Comparison of ENCODE assay signal across 1 cellular context in the genomic region with DNA sequence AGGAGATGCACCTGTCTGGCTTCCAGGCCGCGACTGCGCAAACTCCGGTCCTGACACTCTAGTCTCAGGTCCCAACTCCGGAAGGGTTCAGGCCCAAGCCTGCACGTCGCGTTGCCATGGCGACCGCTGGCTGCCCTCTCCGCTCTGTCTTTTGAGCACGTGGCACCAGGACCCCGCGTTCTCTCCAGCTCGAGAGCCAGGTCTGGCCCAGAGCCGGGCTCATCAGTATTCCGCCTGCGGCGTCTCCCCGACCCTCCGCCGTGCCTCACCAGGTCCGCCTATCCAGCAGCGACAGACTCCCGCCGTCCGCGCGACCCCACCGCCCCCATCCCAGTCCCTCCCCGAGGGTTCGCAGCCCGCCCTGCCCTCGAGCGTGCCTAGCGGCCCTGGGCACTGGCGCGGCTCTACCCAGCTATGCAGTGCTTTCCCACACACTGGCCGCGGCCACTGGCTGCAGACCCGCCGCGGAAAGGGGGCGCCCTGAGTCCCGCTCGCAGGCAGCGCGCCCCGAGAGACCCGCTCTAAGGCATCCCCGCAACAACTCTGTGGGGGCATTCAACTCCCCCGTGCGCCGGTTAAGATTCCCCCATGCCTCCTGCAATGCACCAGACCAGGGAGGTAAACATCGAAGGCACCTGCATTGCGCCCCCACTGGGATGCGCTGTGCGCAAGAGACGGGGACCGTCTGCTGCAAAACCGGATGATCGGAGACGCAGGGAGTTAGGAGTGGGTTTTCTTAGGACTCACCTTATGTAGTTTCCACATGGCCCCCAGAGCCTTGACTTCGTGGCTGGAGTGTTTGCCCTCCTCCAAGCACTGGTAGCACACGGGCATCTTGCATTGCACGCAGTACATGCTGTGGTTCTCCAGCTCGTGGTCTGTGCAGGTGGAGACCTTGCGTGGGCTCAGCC.
TF ChIP-seq lines count a peak whose summit lies in the region.

No MANE protein-coding gene starts in this region.

TF ChIP-seq in H1, 55 proteins besides CTCF, POLR2A, EP300 and RAD21 (continued from another document):
- TF ChIP-seq, protein P1, sequence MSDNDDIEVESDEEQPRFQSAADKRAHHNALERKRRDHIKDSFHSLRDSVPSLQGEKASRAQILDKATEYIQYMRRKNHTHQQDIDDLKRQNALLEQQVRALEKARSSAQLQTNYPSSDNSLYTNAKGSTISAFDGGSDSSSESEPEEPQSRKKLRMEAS (IDR thresholded peaks at IDR 0.05) = peak; percentile 97
- TF ChIP-seq GTF2F1 (IDR thresholded peaks at IDR 0.05; ENCODE audit: borderline replicate concordance, low read depth, low read length) (no peak), BCL11A (IDR thresholded peaks at IDR 0.05; ENCODE audit: low read depth in 2 of 2, low read length in 2 of 2) (no peak), KDM4A (IDR thresholded peaks at IDR 0.05; ENCODE audit: low read depth, low read length, severe bottlenecking) (peak; percentile 44), PHF8 (conservative IDR thresholded peaks at IDR 0.05; ENCODE audit: low read depth, low read length) (no peak), FOSL1 (IDR thresholded peaks at IDR 0.05; ENCODE audit: insufficient read depth, low read depth, low read length) (no peak), CTBP2 (IDR thresholded peaks at IDR 0.05; ENCODE audit: borderline replicate concordance, insufficient read depth, insufficient read length, low read length) (peak; percentile 75), JUND (IDR thresholded peaks at IDR 0.05; ENCODE audit: low read length) (no peak), TBP (IDR thresholded peaks at IDR 0.05; ENCODE audit: low read depth, low read length) (no peak), KDM1A (IDR thresholded peaks at IDR 0.05; ENCODE audit: borderline replicate concordance, low read length) (no peak), USF2 (IDR thresholded peaks at IDR 0.05; ENCODE audit: low read length) (0 out of 2 replicates have a peak, but pooled peaks have one; percentile 8), SUZ12 (IDR thresholded peaks at IDR 0.05; ENCODE audit: low read length) (peak; percentile 80), ASH2L (IDR thresholded peaks at IDR 0.05; ENCODE audit: low read length) (peak; percentile 45), POU5F1 (IDR thresholded peaks at IDR 0.05; ENCODE audit: low read depth, low read length) (no peak), CEBPB (IDR thresholded peaks at IDR 0.05; ENCODE audit: low read depth, low read length) (no peak)
- TF ChIP-seq, protein P2, sequence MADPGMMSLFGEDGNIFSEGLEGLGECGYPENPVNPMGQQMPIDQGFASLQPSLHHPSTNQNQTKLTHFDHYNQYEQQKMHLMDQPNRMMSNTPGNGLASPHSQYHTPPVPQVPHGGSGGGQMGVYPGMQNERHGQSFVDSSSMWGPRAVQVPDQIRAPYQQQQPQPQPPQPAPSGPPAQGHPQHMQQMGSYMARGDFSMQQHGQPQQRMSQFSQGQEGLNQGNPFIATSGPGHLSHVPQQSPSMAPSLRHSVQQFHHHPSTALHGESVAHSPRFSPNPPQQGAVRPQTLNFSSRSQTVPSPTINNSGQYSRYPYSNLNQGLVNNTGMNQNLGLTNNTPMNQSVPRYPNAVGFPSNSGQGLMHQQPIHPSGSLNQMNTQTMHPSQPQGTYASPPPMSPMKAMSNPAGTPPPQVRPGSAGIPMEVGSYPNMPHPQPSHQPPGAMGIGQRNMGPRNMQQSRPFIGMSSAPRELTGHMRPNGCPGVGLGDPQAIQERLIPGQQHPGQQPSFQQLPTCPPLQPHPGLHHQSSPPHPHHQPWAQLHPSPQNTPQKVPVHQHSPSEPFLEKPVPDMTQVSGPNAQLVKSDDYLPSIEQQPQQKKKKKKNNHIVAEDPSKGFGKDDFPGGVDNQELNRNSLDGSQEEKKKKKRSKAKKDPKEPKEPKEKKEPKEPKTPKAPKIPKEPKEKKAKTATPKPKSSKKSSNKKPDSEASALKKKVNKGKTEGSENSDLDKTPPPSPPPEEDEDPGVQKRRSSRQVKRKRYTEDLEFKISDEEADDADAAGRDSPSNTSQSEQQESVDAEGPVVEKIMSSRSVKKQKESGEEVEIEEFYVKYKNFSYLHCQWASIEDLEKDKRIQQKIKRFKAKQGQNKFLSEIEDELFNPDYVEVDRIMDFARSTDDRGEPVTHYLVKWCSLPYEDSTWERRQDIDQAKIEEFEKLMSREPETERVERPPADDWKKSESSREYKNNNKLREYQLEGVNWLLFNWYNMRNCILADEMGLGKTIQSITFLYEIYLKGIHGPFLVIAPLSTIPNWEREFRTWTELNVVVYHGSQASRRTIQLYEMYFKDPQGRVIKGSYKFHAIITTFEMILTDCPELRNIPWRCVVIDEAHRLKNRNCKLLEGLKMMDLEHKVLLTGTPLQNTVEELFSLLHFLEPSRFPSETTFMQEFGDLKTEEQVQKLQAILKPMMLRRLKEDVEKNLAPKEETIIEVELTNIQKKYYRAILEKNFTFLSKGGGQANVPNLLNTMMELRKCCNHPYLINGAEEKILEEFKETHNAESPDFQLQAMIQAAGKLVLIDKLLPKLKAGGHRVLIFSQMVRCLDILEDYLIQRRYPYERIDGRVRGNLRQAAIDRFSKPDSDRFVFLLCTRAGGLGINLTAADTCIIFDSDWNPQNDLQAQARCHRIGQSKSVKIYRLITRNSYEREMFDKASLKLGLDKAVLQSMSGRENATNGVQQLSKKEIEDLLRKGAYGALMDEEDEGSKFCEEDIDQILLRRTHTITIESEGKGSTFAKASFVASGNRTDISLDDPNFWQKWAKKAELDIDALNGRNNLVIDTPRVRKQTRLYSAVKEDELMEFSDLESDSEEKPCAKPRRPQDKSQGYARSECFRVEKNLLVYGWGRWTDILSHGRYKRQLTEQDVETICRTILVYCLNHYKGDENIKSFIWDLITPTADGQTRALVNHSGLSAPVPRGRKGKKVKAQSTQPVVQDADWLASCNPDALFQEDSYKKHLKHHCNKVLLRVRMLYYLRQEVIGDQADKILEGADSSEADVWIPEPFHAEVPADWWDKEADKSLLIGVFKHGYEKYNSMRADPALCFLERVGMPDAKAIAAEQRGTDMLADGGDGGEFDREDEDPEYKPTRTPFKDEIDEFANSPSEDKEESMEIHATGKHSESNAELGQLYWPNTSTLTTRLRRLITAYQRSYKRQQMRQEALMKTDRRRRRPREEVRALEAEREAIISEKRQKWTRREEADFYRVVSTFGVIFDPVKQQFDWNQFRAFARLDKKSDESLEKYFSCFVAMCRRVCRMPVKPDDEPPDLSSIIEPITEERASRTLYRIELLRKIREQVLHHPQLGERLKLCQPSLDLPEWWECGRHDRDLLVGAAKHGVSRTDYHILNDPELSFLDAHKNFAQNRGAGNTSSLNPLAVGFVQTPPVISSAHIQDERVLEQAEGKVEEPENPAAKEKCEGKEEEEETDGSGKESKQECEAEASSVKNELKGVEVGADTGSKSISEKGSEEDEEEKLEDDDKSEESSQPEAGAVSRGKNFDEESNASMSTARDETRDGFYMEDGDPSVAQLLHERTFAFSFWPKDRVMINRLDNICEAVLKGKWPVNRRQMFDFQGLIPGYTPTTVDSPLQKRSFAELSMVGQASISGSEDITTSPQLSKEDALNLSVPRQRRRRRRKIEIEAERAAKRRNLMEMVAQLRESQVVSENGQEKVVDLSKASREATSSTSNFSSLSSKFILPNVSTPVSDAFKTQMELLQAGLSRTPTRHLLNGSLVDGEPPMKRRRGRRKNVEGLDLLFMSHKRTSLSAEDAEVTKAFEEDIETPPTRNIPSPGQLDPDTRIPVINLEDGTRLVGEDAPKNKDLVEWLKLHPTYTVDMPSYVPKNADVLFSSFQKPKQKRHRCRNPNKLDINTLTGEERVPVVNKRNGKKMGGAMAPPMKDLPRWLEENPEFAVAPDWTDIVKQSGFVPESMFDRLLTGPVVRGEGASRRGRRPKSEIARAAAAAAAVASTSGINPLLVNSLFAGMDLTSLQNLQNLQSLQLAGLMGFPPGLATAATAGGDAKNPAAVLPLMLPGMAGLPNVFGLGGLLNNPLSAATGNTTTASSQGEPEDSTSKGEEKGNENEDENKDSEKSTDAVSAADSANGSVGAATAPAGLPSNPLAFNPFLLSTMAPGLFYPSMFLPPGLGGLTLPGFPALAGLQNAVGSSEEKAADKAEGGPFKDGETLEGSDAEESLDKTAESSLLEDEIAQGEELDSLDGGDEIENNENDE (IDR thresholded peaks at IDR 0.05; ENCODE audit: insufficient replicate concordance, low read length) = no peak
